32 cellular contexts compared by ENCODE assay signal in the genomic region with DNA sequence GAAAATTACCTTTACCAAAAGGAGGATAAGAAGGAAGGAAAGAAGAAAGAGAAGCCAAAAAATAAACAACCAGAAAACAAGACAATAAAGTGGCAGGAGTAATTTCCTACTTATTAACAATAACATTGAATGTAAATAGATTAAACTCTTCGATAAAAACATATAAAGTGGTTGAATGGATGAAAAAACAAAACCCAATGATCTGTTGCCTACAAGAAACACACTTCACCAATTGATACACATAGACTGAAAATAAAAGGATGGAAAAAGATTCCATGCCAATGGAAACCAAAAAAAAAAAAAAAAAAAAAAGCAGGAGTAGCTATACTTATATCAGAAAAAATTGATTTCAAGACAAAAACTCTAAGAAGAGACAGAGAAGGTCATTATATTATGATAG.
"Had no signal": no experiment of that assay in that cellular context is flagged by ENCODE, and none has a peak within 500 bp of the region (broad histone marks: within the 10 kb centered on the region; RNA-seq: fewer than 3 reads in every experiment).

No MANE protein-coding gene starts in this region.

- H3K4me3 ChIP-seq: adrenal gland, ascending aorta, body of pancreas, breast epithelium, cardiac muscle cell had no signal

- DNase-seq: activated effector memory CD4-positive, alpha-beta T cell treated with anti-CD3 and anti-CD28 coated beads, Interleukin-2, amount 50 U/mL, for 16 hours; activated effector memory CD4-positive, alpha-beta T cell treated with Interleukin-2 at 50 U/mL for 16 hours; activated gamma-delta T cell; activated gamma-delta T cell treated with Interleukin-2 at 50 U/mL for 16 hours; activated naive CD4-positive, alpha-beta T cell; activated naive CD4-positive, alpha-beta T cell treated with anti-CD3 and anti-CD28 coated beads for 36 hours; activated naive CD4-positive, alpha-beta T cell treated with anti-CD3 and anti-CD28 coated beads, Interleukin-2, amount 10 ng/mL, durations not matched to agents 7 days and 5 days; activated naive CD4-positive, alpha-beta T cell treated with anti-CD3 and anti-CD28 coated beads, Interleukin-2, amount 50 U/mL, for 16 hours; activated naive CD4-positive, alpha-beta T cell treated with Interleukin-2 at 50 U/mL for 16 hours; activated naive CD8-positive, alpha-beta T cell treated with anti-CD3 and anti-CD28 coated beads for 36 hours; activated naive CD8-positive, alpha-beta T cell treated with anti-CD3 and anti-CD28 coated beads, Interleukin-2, amount 10 ng/mL, durations not matched to agents 7 days and 5 days; activated naive CD8-positive, alpha-beta T cell treated with anti-CD3 and anti-CD28 coated beads, Interleukin-2, amount 50 U/mL, for 24 hours; activated T-cell treated with anti-CD3 and anti-CD28 coated beads, Interleukin-2, amount 50 U/mL, for 1 hour; activated T-cell treated with anti-CD3 and anti-CD28 coated beads, Interleukin-2, amount 50 U/mL, for 24 hours; activated T-cell treated with anti-CD3 and anti-CD28 coated beads, Interleukin-2, amount 50 U/mL, for 4 hours; activated T-cell treated with anti-CD3 and anti-CD28 coated beads, Interleukin-2, amount 50 U/mL, for 48 hours; activated T-cell treated with anti-CD3 and anti-CD28 coated beads, Interleukin-2, amount 50 U/mL, for 72 hours; adrenal gland; amniotic stem cell; amygdala; anterior cingulate cortex; aorta; body of pancreas; brain microvascular endothelial cell; caudate nucleus; central memory CD4-positive, alpha-beta T cell; cerebellar nuclear complex had no signal

- FAIRE-seq: astrocyte, bronchial epithelial cell had no signal

- H3K27ac ChIP-seq: adrenal gland, ascending aorta, body of pancreas, brain microvascular endothelial cell, breast epithelium, cardiac muscle cell had no signal

- H3K4me1 ChIP-seq: adrenal gland, ascending aorta, body of pancreas, breast epithelium had no signal

- H3K36me3 ChIP-seq: adrenal gland, ascending aorta, brain microvascular endothelial cell, breast epithelium, cardiac muscle cell had no signal
